ENCODE assay signal across 9 cellular contexts in the genomic region with DNA sequence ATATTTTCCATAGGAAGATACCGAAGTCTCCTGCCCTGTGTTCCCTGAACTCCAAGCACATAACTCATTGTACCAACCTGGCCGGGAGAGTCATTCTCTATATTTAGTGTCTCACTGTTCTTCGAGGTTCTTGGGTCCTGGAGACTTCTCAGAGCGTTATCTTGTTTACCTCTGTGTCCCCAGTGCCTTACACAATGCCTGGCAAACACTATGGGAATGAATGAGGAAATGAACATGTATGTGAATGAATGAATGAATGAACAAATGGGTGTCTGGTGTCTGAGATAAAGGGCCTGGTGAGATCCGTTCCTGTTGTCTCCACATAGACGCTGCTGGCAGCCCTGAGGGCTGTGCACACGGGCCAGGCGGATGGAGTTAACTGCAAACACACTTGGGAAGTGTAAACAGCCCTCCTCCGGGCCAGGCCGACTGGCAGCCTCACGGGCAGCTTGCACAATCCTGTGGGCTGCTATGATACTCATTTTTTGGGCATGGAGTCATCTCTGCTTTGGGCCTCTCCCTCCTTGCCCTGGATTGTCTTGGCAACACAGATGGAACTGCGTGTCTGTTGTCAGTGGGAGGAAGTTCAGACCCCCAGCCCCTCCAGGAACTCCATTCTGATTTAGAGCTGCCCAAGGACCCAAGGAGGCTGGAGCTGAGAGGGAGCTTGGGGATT.
DNase-seq lines count a peak whose midpoint lies in the region; ATAC-seq, FAIRE-seq and TF ChIP-seq lines count a peak whose summit lies in the region.
"Had no signal": no experiment of that assay in that cellular context is flagged by ENCODE, and none has a peak within 500 bp of the region (broad histone marks: within the 10 kb centered on the region; RNA-seq: fewer than 3 reads in every experiment).

No MANE protein-coding gene starts in this region.

- TF ChIP-seq CTCF in K562 (IDR thresholded peaks at IDR 0.05 in 2 of 3, conservative IDR thresholded peaks at IDR 0.05 in 1 of 3; ENCODE audit: insufficient read depth in 2 of 3, low read depth in 1 of 3, low read length in 3 of 3): no peak
- TF ChIP-seq CTCF in A673 (conservative IDR thresholded peaks at IDR 0.05; ENCODE audit: low read depth, low read length): no peak

- 0 out of 2 replicates have a peak, but pooled peaks cover 4% of the 10 kb centered on the region for H4K20me1 ChIP-seq in K562 (replicated peaks; ENCODE audit: control insufficient read depth, insufficient read depth, low read length)

- no peak for TF ChIP-seq EP300 in K562 (IDR thresholded peaks at IDR 0.05; ENCODE audit: low read length)

- no peaks in the 10 kb centered on the region for H3K9me1 ChIP-seq in K562 (ENCODE audit: control insufficient read depth, insufficient read depth, low read length)

- BruUV-seq in K562 (replicated peaks; lab: Mats Ljungman, UMichigan) (no TSS peak), A673 (replicated peaks; lab: Mats Ljungman, UMichigan) (no TSS peak)

- FAIRE-seq in K562 (lab: Jason Lieb, UNC): no peak

- H3K4me3 ChIP-seq in K562 (no peak overlapping the region), A673 (ENCODE audit: low read depth, low read length, poor library complexity, severe bottlenecking) (no peak overlapping the region)

- H3K27ac ChIP-seq in K562 (ENCODE audit: extremely low read depth, low read depth, low read length) (no peak overlapping the region), A673 (ENCODE audit: low read depth, low read length, poor library complexity, severe bottlenecking) (no peak overlapping the region)

- H3K4me2 ChIP-seq in K562 (ENCODE audit: insufficient read depth, low read length): no peak overlapping the region

- peak; percentile 50 for DNase-seq in activated effector memory CD4-positive, alpha-beta T cell treated with anti-CD3 and anti-CD28 coated beads, Interleukin-2, amount 50 U/mL, for 16 hours
- no peak for DNase-seq in activated effector memory CD4-positive, alpha-beta T cell treated with Interleukin-2 at 50 U/mL for 16 hours
- DNase-seq in K562 (ENCODE audit: extremely low read depth in 1 of 4, low spot score in 3 of 4) (no peak), left kidney (ENCODE audit: low read depth, low spot score) (peak; percentile 23), foreskin melanocyte (no peak), A673 (ENCODE audit: low spot score) (no peak), COLO829 (ENCODE audit: low spot score) (no peak)
- DNase-seq: central memory CD4-positive, alpha-beta T cell had no signal

- WGBS in K562 (ENCODE audit: insufficient coverage, low coverage, missing lambda C conversion rate): 3% methylated on average over 12 of the region's 12 CpGs

- H2AFZ ChIP-seq in K562 (ENCODE audit: low read depth, low read length): no peak overlapping the region

- H3K9me3 ChIP-seq in K562 (replicated peaks; ENCODE audit: control insufficient read depth, insufficient read depth, low read depth, low read length): no peaks in the 10 kb centered on the region
- no peaks in the 10 kb centered on the region for H3K9me3 ChIP-seq in A673 (ENCODE audit: low read depth, low read length, poor library complexity, severe bottlenecking)

- intact Hi-C loops in K562 (cut with micrococcal nuclease) (no loop called here), A673 (cut with micrococcal nuclease; ENCODE audit: unreplicated experiment) (no loop called here)

- no peak for TF ChIP-seq RAD21 in K562 (CRISPR knock-in tag; conservative IDR thresholded peaks at IDR 0.05 in 1 of 2, IDR thresholded peaks at IDR 0.05 in 1 of 2)

- CTCF ChIA-PET in K562 (lab: Yijun Ruan, JAX; ENCODE audit: low intra/inter-chr PET ratio) (no interaction called here), A673 (lab: Charles Lee) (no interaction called here)

- no peaks in the 10 kb centered on the region for H3K79me2 ChIP-seq in K562 (ENCODE audit: control insufficient read depth, insufficient read depth, low read length)

- no peak for ATAC-seq in K562
- no peak for ATAC-seq in HG02870 (IDR thresholded peaks at IDR 0.05; ENCODE audit: unreplicated experiment)

- H3K4me1 ChIP-seq in K562 (replicated peaks in 1 of 2; ENCODE audit: control insufficient read depth in 2 of 2, insufficient read depth in 2 of 2, low read length in 2 of 2) (peaks cover 0 to 5% of the 10 kb centered on the region in 2 experiments; a peak in 2 of 5 replicates), A673 (ENCODE audit: insufficient read depth, low read length, poor library complexity, severe bottlenecking) (no peaks in the 10 kb centered on the region)

- no peak for TF ChIP-seq POLR2A in K562 (conservative IDR thresholded peaks at IDR 0.05)

- H3K9ac ChIP-seq in K562 (ENCODE audit: insufficient read depth in 1 of 2, low read depth in 2 of 2, low read length in 2 of 2): no peak overlapping the region

- H3K27me3 ChIP-seq in K562 (ENCODE audit: control insufficient read depth in 2 of 2, insufficient read depth in 2 of 2, low read length in 2 of 2): peaks cover 0 to 34% of the 10 kb centered on the region in 2 experiments; a peak in 3 of 5 replicates
- H3K27me3 ChIP-seq in A673 (replicated peaks; ENCODE audit: insufficient read depth, low read depth, low read length, poor library complexity): no peaks in the 10 kb centered on the region

- H3K36me3 ChIP-seq in K562 (ENCODE audit: control insufficient read depth, insufficient read depth, low read length): no peaks in the 10 kb centered on the region
- H3K36me3 ChIP-seq in A673 (ENCODE audit: insufficient read depth, low read length, poor library complexity, severe bottlenecking): no peaks in the 10 kb centered on the region

- POLR2A ChIA-PET in K562 (lab: Yijun Ruan, JAX) (no interaction called here), A673 (lab: Charles Lee; ENCODE audit: low non-redundant PET) (no interaction called here)

- in situ Hi-C loops in K562 (cut with MboI): no loop called here

TF ChIP-seq in K562, 482 proteins besides CTCF, POLR2A, EP300 and RAD21:
- TF ChIP-seq ZNF274 (IDR thresholded peaks at IDR 0.05; ENCODE audit: borderline replicate concordance, low read depth, low read length) (no peak), FOXA3 (CRISPR knock-in tag; conservative IDR thresholded peaks at IDR 0.05 in 1 of 2, IDR thresholded peaks at IDR 0.05 in 1 of 2) (0 out of 4 replicates have a peak, but pooled peaks of 1 of the 2 experiments have one; percentile 17), ZNF24 (IDR thresholded peaks at IDR 0.05) (peak; percentile 97)
TF ChIP-seq in K562: peak in this region for 2.

Comparison
In these comparisons a context has a peak if more than half of its experiments do, and no peak if none do; other contexts are left out.
1. DNase-seq: peak in activated effector memory CD4-positive, alpha-beta T cell treated with anti-CD3 and anti-CD28 coated beads, Interleukin-2, amount 50 U/mL, for 16 hours (single experiment) and left kidney (single experiment); none in activated effector memory CD4-positive, alpha-beta T cell treated with Interleukin-2 at 50 U/mL for 16 hours (single experiment), K562 (0 of 4), foreskin melanocyte (single experiment), A673 (single experiment) and COLO829 (single experiment).